11 cellular contexts compared by ENCODE assay signal in genomic region chr11:59666969-59667368, GRCh38. TPM values are rescaled to one million over a fixed set of nuclear protein-coding genes. Genes with fewer than 3 reads are reported as not detected.
DNase-seq lines count a peak whose midpoint lies in the region; ATAC-seq and TF ChIP-seq lines count a peak whose summit lies in the region.
"Had no signal": no experiment of that assay in that cellular context is flagged by ENCODE, and none has a peak within 500 bp of the region (broad histone marks: within the 10 kb centered on the region; RNA-seq: fewer than 3 reads in every experiment).

No MANE protein-coding gene starts in this region.

- no peak for TF ChIP-seq POLR2A in ovary (IDR thresholded peaks at IDR 0.05)

- H3K9ac ChIP-seq in liver (ENCODE audit: low read depth in 1 of 2, low read length in 2 of 2), result peak overlapping the region in 1 of 2 donors; percentile 90

- peak in 1 of 2 donors; percentile 7 for TF ChIP-seq RAD21 in liver (IDR thresholded peaks at IDR 0.05)

- peak overlapping the region; percentile 93 for H3K4me3 Mint-ChIP-seq in stimulated activated naive CD8-positive, alpha-beta T cell treated with anti-CD3 and anti-CD28 coated beads, Interleukin-15, Interleukin-2, amounts not matched to agents 100 ng/mL and 50 ng/mL, for 24 hours

- peaks cover 60% of the 10 kb centered on the region for H3K4me1 Mint-ChIP-seq in stimulated activated naive CD8-positive, alpha-beta T cell treated with anti-CD3 and anti-CD28 coated beads, Interleukin-15, Interleukin-2, amounts not matched to agents 100 ng/mL and 50 ng/mL, for 24 hours (ENCODE audit: low read depth)

- TF ChIP-seq CTCF in liver (IDR thresholded peaks at IDR 0.05; ENCODE audit: low read depth, low read length, missing input control) (no peak), ovary (IDR thresholded peaks at IDR 0.05) (no peak)

- no peak for DNase-seq in stimulated activated naive CD8-positive, alpha-beta T cell treated with anti-CD3 and anti-CD28 coated beads, Interleukin-15, Interleukin-2, amounts not matched to agents 100 U/mL and 50 U/mL, for 24 hours
- DNase-seq in activated naive CD4-positive, alpha-beta T cell treated with anti-CD3 and anti-CD28 coated beads, Interleukin-2, amount 50 U/mL, for 72 hours (ENCODE audit: low spot score in 2 of 2), result no peak
- DNase-seq in NCI-H82 (lab: John Stamatoyannopoulos, UW) (no peak), ovary (no peak)
- DNase-seq: anterior cingulate cortex, DMS53, Right ventricle myocardium superior had no signal

- H3K27ac ChIP-seq in liver (ENCODE audit: low read depth in 1 of 2, low read length in 2 of 2) (peak overlapping the region; percentile 100), ovary (no peak overlapping the region)

- TF ChIP-seq EP300 in ovary (IDR thresholded peaks at IDR 0.05), result no peak

- H3K9me3 ChIP-seq in liver (ENCODE audit: control insufficient read depth in 4 of 4, low read length in 3 of 4), result no peaks in the 10 kb centered on the region
- H3K9me3 ChIP-seq in ovary, result no peaks in the 10 kb centered on the region

- peaks cover 0 to 27% (median 17%) of the 10 kb centered on the region in 4 donors for H3K4me1 ChIP-seq in liver (ENCODE audit: control insufficient read depth in 4 of 4, insufficient read depth in 4 of 4, low read length in 3 of 4)
- H3K4me1 ChIP-seq in ovary (ENCODE audit: insufficient read depth), result peaks cover 6% of the 10 kb centered on the region

- H3K4me3 ChIP-seq in liver (ENCODE audit: low read depth in 1 of 3, low read length in 3 of 3) (peak overlapping the region in 1 of 3 donors; percentile 76), ovary (no peak overlapping the region)

- H3K27ac Mint-ChIP-seq in stimulated activated naive CD8-positive, alpha-beta T cell treated with anti-CD3 and anti-CD28 coated beads, Interleukin-15, Interleukin-2, amounts not matched to agents 100 ng/mL and 50 ng/mL, for 24 hours, result peak overlapping the region; percentile 90
- H3K27ac Mint-ChIP-seq in activated naive CD4-positive, alpha-beta T cell treated with anti-CD3 and anti-CD28 coated beads, Interleukin-2, amount 50 U/mL, for 72 hours, result peak overlapping the region; percentile 22 to 94

- no peaks in the 10 kb centered on the region for H3K27me3 ChIP-seq in liver (ENCODE audit: control insufficient read depth in 4 of 4, insufficient read depth in 4 of 4, low read length in 3 of 4)
- no peaks in the 10 kb centered on the region for H3K27me3 ChIP-seq in ovary

- no peak for ATAC-seq in stimulated activated naive CD8-positive, alpha-beta T cell treated with anti-CD3 and anti-CD28 coated beads, Interleukin-15, Interleukin-2, amounts not matched to agents 100 U/mL and 50 U/mL, for 24 hours
- ATAC-seq in activated naive CD4-positive, alpha-beta T cell treated with anti-CD3 and anti-CD28 coated beads, Interleukin-2, amount 50 U/mL, for 72 hours, result no peak
- no peak for ATAC-seq in GM21526 (IDR thresholded peaks at IDR 0.05; ENCODE audit: low FRiP score, unreplicated experiment)
- no peak for ATAC-seq in HG03159 (IDR thresholded peaks at IDR 0.05; ENCODE audit: unreplicated experiment)

- H3K9me3 Mint-ChIP-seq in stimulated activated naive CD8-positive, alpha-beta T cell treated with anti-CD3 and anti-CD28 coated beads, Interleukin-15, Interleukin-2, amounts not matched to agents 100 ng/mL and 50 ng/mL, for 24 hours, result no peaks in the 10 kb centered on the region
- no peaks in the 10 kb centered on the region for H3K9me3 Mint-ChIP-seq in activated naive CD4-positive, alpha-beta T cell treated with anti-CD3 and anti-CD28 coated beads, Interleukin-2, amount 50 U/mL, for 72 hours

- H3K36me3 ChIP-seq in liver (ENCODE audit: control insufficient read depth in 4 of 4, insufficient read depth in 3 of 4, low read depth in 1 of 4, low read length in 3 of 4), result peaks cover 8 to 33% (median 31%) of the 10 kb centered on the region in 4 donors
- H3K36me3 ChIP-seq in ovary, result no peaks in the 10 kb centered on the region

- 13% methylated on average over 1 of the region's 1 CpG for WGBS in liver
- 11 to 30% (median 11%) methylated on average over 1 of the region's 1 CpG for WGBS in ovary, 3 donors

- H3K27me3 Mint-ChIP-seq in stimulated activated naive CD8-positive, alpha-beta T cell treated with anti-CD3 and anti-CD28 coated beads, Interleukin-15, Interleukin-2, amounts not matched to agents 100 ng/mL and 50 ng/mL, for 24 hours, result no peaks in the 10 kb centered on the region

- H3K36me3 Mint-ChIP-seq in stimulated activated naive CD8-positive, alpha-beta T cell treated with anti-CD3 and anti-CD28 coated beads, Interleukin-15, Interleukin-2, amounts not matched to agents 100 ng/mL and 50 ng/mL, for 24 hours (ENCODE audit: low read depth), result peaks cover 48% of the 10 kb centered on the region
- H3K36me3 Mint-ChIP-seq in activated naive CD4-positive, alpha-beta T cell treated with anti-CD3 and anti-CD28 coated beads, Interleukin-2, amount 50 U/mL, for 72 hours, result peaks cover 23 to 45% of the 10 kb centered on the region in 2 donors

- intact Hi-C loops in ovary (cut with DNase I), result loop anchor here in 2 of 4 donors (5.0 to 10.0 kb wide), 3 partner anchors 52 to 130 kb away; partner anchors contain the start of gene OSBP (in 1 of the 2)

TF ChIP-seq in liver, 16 proteins besides CTCF, POLR2A, EP300 and RAD21:
- TF ChIP-seq, protein P1, sequence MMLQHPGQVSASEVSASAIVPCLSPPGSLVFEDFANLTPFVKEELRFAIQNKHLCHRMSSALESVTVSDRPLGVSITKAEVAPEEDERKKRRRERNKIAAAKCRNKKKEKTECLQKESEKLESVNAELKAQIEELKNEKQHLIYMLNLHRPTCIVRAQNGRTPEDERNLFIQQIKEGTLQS (IDR thresholded peaks at IDR 0.05), result peak; percentile 26
- TF ChIP-seq, protein P2, sequence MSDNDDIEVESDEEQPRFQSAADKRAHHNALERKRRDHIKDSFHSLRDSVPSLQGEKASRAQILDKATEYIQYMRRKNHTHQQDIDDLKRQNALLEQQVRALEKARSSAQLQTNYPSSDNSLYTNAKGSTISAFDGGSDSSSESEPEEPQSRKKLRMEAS (IDR thresholded peaks at IDR 0.05), result peak; percentile 25
- TF ChIP-seq GABPA (IDR thresholded peaks at IDR 0.05 in 1 of 2, conservative IDR thresholded peaks at IDR 0.05 in 1 of 2), result no peak
- no peak for TF ChIP-seq YY1 (IDR thresholded peaks at IDR 0.05)

RNA-seq across cellular contexts. Expression of gene PATL1, which starts 1.9 kb away (rescaled TPM):
- total RNA-seq in activated naive CD4-positive, alpha-beta T cell treated with anti-CD3 and anti-CD28 coated beads, Interleukin-2, amount 50 U/mL, for 72 hours, result 10 to 100 TPM; 72.3 to 88.0 TPM
- 10 to 100 TPM in 1 of 2 donors, 1 to 10 TPM in 1; 4.9 to 14.4 TPM for total RNA-seq in liver
- polyA plus RNA-seq in liver, result 10 to 100 TPM; 10.4 to 14.7 TPM
- 10 to 100 TPM; 11.1 to 40.3 (median 30.8) TPM for total RNA-seq in ovary
- 10 to 100 TPM; 16.2 to 44.2 TPM for polyA plus RNA-seq in ovary

RNA-seq across cellular contexts. Expression of gene OR10V1, which starts 46.7 kb away (rescaled TPM):
- not detected for total RNA-seq in activated naive CD4-positive, alpha-beta T cell treated with anti-CD3 and anti-CD28 coated beads, Interleukin-2, amount 50 U/mL, for 72 hours
- total RNA-seq in liver, result not detected
- polyA plus RNA-seq in liver, result not detected
- total RNA-seq in ovary, result not detected
- polyA plus RNA-seq in ovary, result not detected
- total RNA-seq: Right ventricle myocardium superior had no signal

RNA-seq across cellular contexts. Expression of gene OSBP, which starts 51.4 kb away (rescaled TPM):
- 10 to 100 TPM; 40.1 to 50.9 TPM for total RNA-seq in activated naive CD4-positive, alpha-beta T cell treated with anti-CD3 and anti-CD28 coated beads, Interleukin-2, amount 50 U/mL, for 72 hours
- total RNA-seq in liver, result 10 to 100 TPM; 25.3 to 92.5 TPM
- polyA plus RNA-seq in liver, result 10 to 100 TPM; 16.5 to 47.8 TPM
- 10 to 100 TPM; 27.1 to 46.4 (median 42.4) TPM for total RNA-seq in ovary
- polyA plus RNA-seq in ovary, result 10 to 100 TPM; 20.5 to 58.0 TPM

Comparison
In these comparisons a context has a peak if more than half of its experiments do, and no peak if none do; other contexts are left out.
1. H3K27ac ChIP-seq: peak in liver (2 of 2); none in ovary (0 of 2).